Comparison of ENCODE assay signal across 14 cellular contexts in the genomic region with DNA sequence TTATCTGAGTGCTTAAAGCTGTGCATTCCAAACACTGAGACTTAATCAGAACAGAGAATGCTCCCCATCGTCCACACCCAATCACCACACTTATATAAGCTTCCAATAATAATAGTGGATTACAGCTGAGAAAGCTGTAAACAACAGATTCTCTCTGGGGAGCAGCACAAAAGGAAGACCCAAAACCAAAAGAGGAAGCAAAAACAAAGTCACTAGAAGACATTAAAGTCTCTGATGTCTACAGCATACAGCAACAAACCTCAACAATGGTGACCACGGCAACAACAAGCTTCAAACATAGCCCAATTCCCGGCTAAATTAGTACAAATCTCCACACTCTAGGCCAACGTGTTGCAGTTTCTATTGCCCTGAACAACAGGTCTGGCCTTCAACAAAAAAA. TPM values are rescaled to one million over a fixed set of nuclear protein-coding genes. Genes with fewer than 3 reads are reported as not detected.
DNase-seq lines count a peak whose midpoint lies in the region; ATAC-seq and TF ChIP-seq lines count a peak whose summit lies in the region.
"Had no signal": no experiment of that assay in that cellular context is flagged by ENCODE, and none has a peak within 500 bp of the region (broad histone marks: within the 10 kb centered on the region; RNA-seq: fewer than 3 reads in every experiment).

No MANE protein-coding gene starts in this region.

- peak; percentile 11 for ATAC-seq in CD4-positive, alpha-beta T cell (ENCODE audit: poor library complexity)
- peak; percentile 69 for ATAC-seq in GM19397 (IDR thresholded peaks at IDR 0.05; ENCODE audit: unreplicated experiment)
- ATAC-seq in HG03139 (IDR thresholded peaks at IDR 0.05; ENCODE audit: unreplicated experiment) = peak; percentile 77
- peak; percentile 90 for ATAC-seq in T-helper 17 cell
- ATAC-seq in GM19023 (IDR thresholded peaks at IDR 0.05; ENCODE audit: unreplicated experiment) = no peak
- ATAC-seq: pancreas had no signal

- CTCF ChIA-PET in CD4-positive, alpha-beta T cell (lab: Charles Lee) = no interaction called here

- TF ChIP-seq CTCF in CD4-positive, alpha-beta T cell (IDR thresholded peaks at IDR 0.05) = no peak

- no peaks in the 10 kb centered on the region for H3K4me1 Mint-ChIP-seq in CD4-positive, alpha-beta T cell (ENCODE audit: low read depth)
- peaks cover 14% of the 10 kb centered on the region for H3K4me1 Mint-ChIP-seq in T-helper 17 cell

- POLR2A ChIA-PET in CD4-positive, alpha-beta T cell (lab: Charles Lee) = interaction anchor here (0.6 kb wide), 1 partner anchor 9 kb away, joined by 3 read pairs; no protein-coding TSS in a partner anchor

- DNase-seq in CD4-positive, alpha-beta T cell = no peak
- no peak for DNase-seq in T-helper 17 cell
- DNase-seq in NCI-H2227 treated with DMSO at 0.1 percent for 48 hours (lab: John Stamatoyannopoulos, UW) = no peak
- no peak for DNase-seq in hippocampal formation (lab: John Stamatoyannopoulos, UW)
- no peak for DNase-seq in NCI-H1048 (lab: John Stamatoyannopoulos, UW)
- DNase-seq: activated CD4-positive, alpha-beta T cell treated with anti-CD3 and anti-CD28 coated beads, Interleukin-2, amount 50 U/mL, for 48 hours; anterior cingulate cortex; esophagus squamous epithelium; kidney glomerular epithelial cell; NCI-H2029; pancreas had no signal

- H3K27ac Mint-ChIP-seq in CD4-positive, alpha-beta T cell = no peak overlapping the region
- peak overlapping the region; percentile 69 for H3K27ac Mint-ChIP-seq in T-helper 17 cell

- no peak overlapping the region for H3K27ac ChIP-seq in CD4-positive, alpha-beta T cell (ENCODE audit: low read depth, low read length)
- H3K27ac ChIP-seq: esophagus squamous epithelium, pancreas had no signal

- H3K27me3 ChIP-seq in CD4-positive, alpha-beta T cell (ENCODE audit: control insufficient read depth, insufficient read depth, low read length) = no peaks in the 10 kb centered on the region
- H3K27me3 ChIP-seq: esophagus squamous epithelium, pancreas had no signal

- no peaks in the 10 kb centered on the region for H3K9me3 Mint-ChIP-seq in CD4-positive, alpha-beta T cell

- H3K27me3 Mint-ChIP-seq in CD4-positive, alpha-beta T cell = no peaks in the 10 kb centered on the region
- no peaks in the 10 kb centered on the region for H3K27me3 Mint-ChIP-seq in T-helper 17 cell

- H3K9me3 ChIP-seq in CD4-positive, alpha-beta T cell (ENCODE audit: control insufficient read depth, low read length) = no peaks in the 10 kb centered on the region
- no peaks in the 10 kb centered on the region for H3K9me3 ChIP-seq in T-helper 17 cell (ENCODE audit: control insufficient read depth, low read length, poor library complexity, severe bottlenecking)
- H3K9me3 ChIP-seq: esophagus squamous epithelium, pancreas had no signal

- intact Hi-C loops in CD4-positive, alpha-beta T cell (cut with DNase I, micrococcal nuclease) = no loop called here

- peaks cover 36% of the 10 kb centered on the region for H3K36me3 Mint-ChIP-seq in CD4-positive, alpha-beta T cell (ENCODE audit: low read depth)
- H3K36me3 Mint-ChIP-seq in T-helper 17 cell (ENCODE audit: low read depth) = peaks cover 8% of the 10 kb centered on the region

- H3K4me3 Mint-ChIP-seq in CD4-positive, alpha-beta T cell = no peak overlapping the region
- H3K4me3 Mint-ChIP-seq in T-helper 17 cell = peak overlapping the region; percentile 58

RNA-seq across cellular contexts. Expression of gene ZDHHC23, which starts 37.7 kb away (rescaled TPM):
- total RNA-seq in CD4-positive, alpha-beta T cell = 1 to 10 TPM; 3.2 TPM
- total RNA-seq in T-helper 17 cell = 1 to 10 TPM; 6.4 to 8.3 TPM
